ENCODE assay signal across 17 cellular contexts in genomic region chr4:52592287-52592686, GRCh38.
DNase-seq lines count a peak whose midpoint lies in the region; ATAC-seq, FAIRE-seq and TF ChIP-seq lines count a peak whose summit lies in the region.
"Had no signal": no experiment of that assay in that cellular context is flagged by ENCODE, and none has a peak within 500 bp of the region (broad histone marks: within the 10 kb centered on the region; RNA-seq: fewer than 3 reads in every experiment).

No MANE protein-coding gene starts in this region.

- 98% methylated on average over 3 of the region's 3 CpGs for WGBS in HepG2 (ENCODE audit: low lambda C conversion rate)
- WGBS in right lobe of liver (ENCODE audit: insufficient coverage, low coverage, low lambda C conversion rate, missing lambda C conversion rate), result 91% methylated on average over 3 of the region's 3 CpGs
- 88% methylated on average over 3 of the region's 3 CpGs; no CpG with 5 or more reads in 1 of the 2 experiments for WGBS in H1 (ENCODE audit: extremely low coverage in 1 of 2, insufficient coverage in 1 of 2, insufficient read length in 1 of 2, insufficient replicate concordance in 2 of 2, low coverage in 1 of 2, low lambda C conversion rate in 2 of 2, missing lambda C conversion rate in 1 of 2), 2 experiments

- H3K79me1 ChIP-seq in H1 (ENCODE audit: low read depth, low read length), result no peaks in the 10 kb centered on the region

- BruUV-seq in HepG2 (replicated peaks; lab: Mats Ljungman, UMichigan), result no TSS peak

- no peak overlapping the region for H2BK5ac ChIP-seq in H1 (ENCODE audit: low read depth, low read length)

- H3K27me3 Mint-ChIP-seq in T-helper 17 cell, result no peaks in the 10 kb centered on the region
- no peaks in the 10 kb centered on the region for H3K27me3 Mint-ChIP-seq in CD8-positive, alpha-beta T cell (ENCODE audit: low read depth)

- no peak overlapping the region for H3K23ac ChIP-seq in H1 (ENCODE audit: insufficient read length)

- H3K4me1 ChIP-seq in HepG2 (ENCODE audit: insufficient read depth, low read length) (peaks cover 8% of the 10 kb centered on the region), right lobe of liver (no peaks in the 10 kb centered on the region), H1 (replicated peaks in 1 of 4; ENCODE audit: control insufficient read depth in 3 of 4, insufficient read depth in 4 of 4, low read length in 3 of 4) (no peaks in the 10 kb centered on the region)
- H3K4me1 ChIP-seq in CD8-positive, alpha-beta T cell (ENCODE audit: insufficient read depth, low read length), result peaks cover 7% of the 10 kb centered on the region

- TF ChIP-seq EP300 in HepG2 (IDR thresholded peaks at IDR 0.05; ENCODE audit: low read depth in 2 of 2, low read length in 2 of 2), result no peak
- no peak for TF ChIP-seq EP300 in HepG2 (CRISPR knock-in tag; IDR thresholded peaks at IDR 0.05; ENCODE audit: borderline replicate concordance)
- no peak for TF ChIP-seq EP300 in H1 (IDR thresholded peaks at IDR 0.05; ENCODE audit: borderline replicate concordance in 1 of 2, low read depth in 2 of 2, low read length in 2 of 2)

- no peak overlapping the region for H2AK5ac ChIP-seq in H1 (ENCODE audit: low read depth, low read length)

- no peak overlapping the region for H4K8ac ChIP-seq in H1 (ENCODE audit: extremely low read depth, insufficient read depth, low read length)

- H3K56ac ChIP-seq in H1 (replicated peaks; ENCODE audit: insufficient read length, low read depth, low read length), result no peak overlapping the region

- peak overlapping the region; percentile 74 for H3K27ac Mint-ChIP-seq in T-helper 17 cell
- H3K27ac Mint-ChIP-seq in stimulated activated effector memory CD8-positive, alpha-beta T cell treated with anti-CD3 and anti-CD28 coated beads, Interleukin-12 subunit alpha, Interleukin-12 subunit beta, amount 100 ng/mL, for 72 hours, result peak overlapping the region; percentile 23
- no peak overlapping the region for H3K27ac Mint-ChIP-seq in CD8-positive, alpha-beta T cell
- H3K27ac Mint-ChIP-seq: CD4-positive, CD25-positive, alpha-beta regulatory T cell had no signal

- FAIRE-seq in HepG2 (lab: Jason Lieb, UNC) (no peak), H1 (lab: Jason Lieb, UNC) (no peak)
- FAIRE-seq: GM12878, GM18507, HTR-8/SVneo had no signal

- TF ChIP-seq RAD21 in HepG2 (CRISPR knock-in tag; IDR thresholded peaks at IDR 0.05) (no peak), H1 (IDR thresholded peaks at IDR 0.05 in 1 of 2, conservative IDR thresholded peaks at IDR 0.05 in 1 of 2; ENCODE audit: low read depth in 2 of 2, low read length in 2 of 2) (no peak)

- no peak overlapping the region for H3K4me3 Mint-ChIP-seq in T-helper 17 cell
- no peak overlapping the region for H3K4me3 Mint-ChIP-seq in stimulated activated effector memory CD8-positive, alpha-beta T cell treated with anti-CD3 and anti-CD28 coated beads, Interleukin-12 subunit alpha, Interleukin-12 subunit beta, amount 100 ng/mL, for 72 hours
- no peak overlapping the region for H3K4me3 Mint-ChIP-seq in CD8-positive, alpha-beta T cell
- H3K4me3 Mint-ChIP-seq: CD4-positive, CD25-positive, alpha-beta regulatory T cell; H9 had no signal

- POLR2A ChIA-PET in HepG2 (lab: Yijun Ruan, JAX) (no interaction called here), H1 (lab: Charles Lee; ENCODE audit: partially characterized antibody) (interaction anchor here (0.6 to 1.1 kb wide), 3 partner anchors 25 to 128 kb away, joined by 3 to 4 read pairs (median 3); no protein-coding TSS in a partner anchor)
- POLR2A ChIA-PET in CD8-positive, alpha-beta T cell (lab: Charles Lee), result no interaction called here

- H2BK120ac ChIP-seq in H1 (replicated peaks; ENCODE audit: low read depth, low read length), result no peak overlapping the region

- H3K36me3 Mint-ChIP-seq in T-helper 17 cell (ENCODE audit: low read depth), result peaks cover 2% of the 10 kb centered on the region
- H3K36me3 Mint-ChIP-seq in stimulated activated effector memory CD8-positive, alpha-beta T cell treated with anti-CD3 and anti-CD28 coated beads, Interleukin-12 subunit alpha, Interleukin-12 subunit beta, amount 100 ng/mL, for 72 hours, result peaks cover 12% of the 10 kb centered on the region
- peaks cover 15% of the 10 kb centered on the region for H3K36me3 Mint-ChIP-seq in CD8-positive, alpha-beta T cell
- H3K36me3 Mint-ChIP-seq: CD4-positive, CD25-positive, alpha-beta regulatory T cell had no signal

- H3K9me3 ChIP-seq in HepG2 (ENCODE audit: low read length) (no peaks in the 10 kb centered on the region), right lobe of liver (no peaks in the 10 kb centered on the region), T-helper 17 cell (ENCODE audit: control insufficient read depth, low read length, poor library complexity, severe bottlenecking) (no peaks in the 10 kb centered on the region), H1 (ENCODE audit: insufficient read depth in 2 of 2, low read depth in 1 of 2, low read length in 1 of 2) (no peaks in the 10 kb centered on the region)
- H3K9me3 ChIP-seq in CD8-positive, alpha-beta T cell (ENCODE audit: low read length), result no peaks in the 10 kb centered on the region
- H3K9me3 ChIP-seq: BLaER1 treated with 17β-estradiol and CSF1 and Interleukin-3, amounts not matched to agents 10 nM and 100 nM had no signal

- no peak for TF ChIP-seq CTCF in HepG2 (CRISPR knock-in tag; IDR thresholded peaks at IDR 0.05)
- TF ChIP-seq CTCF in right lobe of liver (IDR thresholded peaks at IDR 0.05), result no peak
- TF ChIP-seq CTCF in H1 (IDR thresholded peaks at IDR 0.05; ENCODE audit: control extremely low read depth in 1 of 3, insufficient read depth in 1 of 3, low read depth in 1 of 3, low read length in 3 of 3), result no peak
- TF ChIP-seq CTCF in CD8-positive, alpha-beta T cell (IDR thresholded peaks at IDR 0.05), result no peak

- H3K18ac ChIP-seq in H1 (ENCODE audit: extremely low read depth, low read length), result no peak overlapping the region

- ATAC-seq in HepG2 (no peak), right lobe of liver (no peak), T-helper 17 cell (no peak), GM21576 (IDR thresholded peaks at IDR 0.05; ENCODE audit: unreplicated experiment) (no peak)
- ATAC-seq in stimulated activated effector memory CD8-positive, alpha-beta T cell treated with anti-CD3 and anti-CD28 coated beads, Interleukin-12 subunit alpha, Interleukin-12 subunit beta, amount 100 ng/mL, for 72 hours, result no peak
- ATAC-seq in CD8-positive, alpha-beta T cell, result no peak
- ATAC-seq: GM12878 had no signal

- H2AFZ ChIP-seq in HepG2 (ENCODE audit: low read length), result no peak overlapping the region
- H2AFZ ChIP-seq in H1 (ENCODE audit: low read length), result no peak overlapping the region

- H3K36me3 ChIP-seq in HepG2 (replicated peaks in 1 of 2; ENCODE audit: control insufficient read depth in 1 of 2, insufficient read depth in 2 of 2, low read length in 2 of 2) (peaks cover 0 to 5% of the 10 kb centered on the region in 2 experiments; a peak in 3 of 5 replicates), right lobe of liver (peaks cover 0 to 9% (median under 1%) of the 10 kb centered on the region in 4 donors), H1 (ENCODE audit: control insufficient read depth in 2 of 4, insufficient read depth in 4 of 4, low read length in 3 of 4) (peaks cover under 1 to 28% (median 13%) of the 10 kb centered on the region in 4 experiments; a peak in 6 of 8 replicates)
- H3K36me3 ChIP-seq in CD8-positive, alpha-beta T cell (ENCODE audit: insufficient read depth, low read length), result no peaks in the 10 kb centered on the region

- H4K20me1 ChIP-seq in HepG2 (ENCODE audit: insufficient read depth, low read length), result no peaks in the 10 kb centered on the region
- no peaks in the 10 kb centered on the region for H4K20me1 ChIP-seq in H1 (replicated peaks in 1 of 2; ENCODE audit: control insufficient read depth in 1 of 2, insufficient read depth in 2 of 2, low read length in 2 of 2)
- H4K20me1 ChIP-seq: BLaER1 treated with 17β-estradiol and CSF1 and Interleukin-3, amounts not matched to agents 10 nM and 100 nM had no signal

- H3K9me3 Mint-ChIP-seq in stimulated activated effector memory CD8-positive, alpha-beta T cell treated with anti-CD3 and anti-CD28 coated beads, Interleukin-12 subunit alpha, Interleukin-12 subunit beta, amount 100 ng/mL, for 72 hours, result no peaks in the 10 kb centered on the region
- no peaks in the 10 kb centered on the region for H3K9me3 Mint-ChIP-seq in CD8-positive, alpha-beta T cell
- H3K9me3 Mint-ChIP-seq: CD4-positive, CD25-positive, alpha-beta regulatory T cell; H9 had no signal

- H3K14ac ChIP-seq in H1 (ENCODE audit: insufficient read length), result no peak overlapping the region

- H3K23me2 ChIP-seq in H1 (ENCODE audit: low read depth, low read length), result no peaks in the 10 kb centered on the region

- TF ChIP-seq POLR2A in HepG2 (IDR thresholded peaks at IDR 0.05; ENCODE audit: insufficient read depth in 1 of 2, low read depth in 2 of 2, low read length in 2 of 2), result no peak
- no peak for TF ChIP-seq POLR2A in right lobe of liver (IDR thresholded peaks at IDR 0.05)
- no peak for TF ChIP-seq POLR2A in H1 (IDR thresholded peaks at IDR 0.05; ENCODE audit: control extremely low read depth in 1 of 2, low read depth in 2 of 2, low read length in 2 of 2)

- H3K4me3 ChIP-seq in HepG2 (replicated peaks in 1 of 3; ENCODE audit: insufficient read depth in 1 of 3, low read depth in 2 of 3, low read length in 3 of 3), result no peak overlapping the region
- no peak overlapping the region for H3K4me3 ChIP-seq in right lobe of liver
- no peak overlapping the region for H3K4me3 ChIP-seq in H1 (ENCODE audit: extremely low read depth in 1 of 4, insufficient read depth in 2 of 4, low read depth in 3 of 4, low read length in 4 of 4)
- H3K4me3 ChIP-seq in CD8-positive, alpha-beta T cell (ENCODE audit: low read depth, low read length), result no peak overlapping the region
- H3K4me3 ChIP-seq: BLaER1 treated with 17β-estradiol and CSF1 and Interleukin-3, amounts not matched to agents 10 nM and 100 nM; GM12878 had no signal

- H3K79me2 ChIP-seq in HepG2 (ENCODE audit: insufficient read depth, low read length) (no peaks in the 10 kb centered on the region), H1 (ENCODE audit: control insufficient read depth in 1 of 2, insufficient read depth in 2 of 2, low read length in 2 of 2) (no peaks in the 10 kb centered on the region)

- intact Hi-C loops in HepG2 (cut with micrococcal nuclease; ENCODE audit: unreplicated experiment) (no loop called here), right lobe of liver (cut with DNase I) (no loop called here)
- intact Hi-C loops in CD8-positive, alpha-beta T cell (cut with DNase I, micrococcal nuclease), result no loop called here

- H4K5ac ChIP-seq in H1 (ENCODE audit: insufficient read length, low read depth, low read length), result no peak overlapping the region

- no peak for DNase-seq in HepG2 (ENCODE audit: low spot score)
- no peak for DNase-seq in right lobe of liver
- no peak for DNase-seq in T-helper 17 cell
- no peak for DNase-seq in H1 (ENCODE audit: low read depth in 1 of 2, low spot score in 2 of 2)
- no peak for DNase-seq in stimulated activated effector memory CD8-positive, alpha-beta T cell treated with anti-CD3 and anti-CD28 coated beads, Interleukin-12 subunit alpha, Interleukin-12 subunit beta, amount 100 ng/mL, for 72 hours (ENCODE audit: low spot score in 2 of 2)
- no peak for DNase-seq in NCI-H146 treated with DMSO at 0.1 percent for 48 hours (lab: John Stamatoyannopoulos, UW; ENCODE audit: unreplicated experiment)
- no peak for DNase-seq in CD8-positive, alpha-beta T cell
- DNase-seq: ACHN; CD4-positive, CD25-positive, alpha-beta regulatory T cell; DMS79; H9; KBM-7 had no signal

- no peaks in the 10 kb centered on the region for H3K27me3 ChIP-seq in HepG2 (ENCODE audit: control insufficient read depth in 1 of 2, insufficient read depth in 2 of 2, low read length in 2 of 2)
- no peaks in the 10 kb centered on the region for H3K27me3 ChIP-seq in right lobe of liver
- H3K27me3 ChIP-seq in H1 (replicated peaks in 1 of 4; ENCODE audit: control insufficient read depth in 3 of 4, extremely low read depth in 1 of 4, insufficient read depth in 3 of 4, low read length in 3 of 4), result no peaks in the 10 kb centered on the region
- H3K27me3 ChIP-seq in CD8-positive, alpha-beta T cell (ENCODE audit: insufficient read depth, low read length), result no peaks in the 10 kb centered on the region
- H3K27me3 ChIP-seq: BLaER1 treated with 17β-estradiol and CSF1 and Interleukin-3, amounts not matched to agents 10 nM and 100 nM had no signal

- H3K9ac ChIP-seq in HepG2 (ENCODE audit: insufficient read depth, low read depth, low read length) (no peak overlapping the region), H1 (replicated peaks in 1 of 4; ENCODE audit: extremely low read depth in 1 of 4, low read depth in 3 of 4, low read length in 3 of 4) (no peak overlapping the region)
- H3K9ac ChIP-seq: BLaER1 treated with 17β-estradiol and CSF1 and Interleukin-3, amounts not matched to agents 10 nM and 100 nM had no signal

- no peak overlapping the region for H3K27ac ChIP-seq in HepG2 (ENCODE audit: extremely low read length, insufficient read depth, low read length)
- H3K27ac ChIP-seq in right lobe of liver, result no peak overlapping the region
- H3K27ac ChIP-seq in H1 (ENCODE audit: low read depth, low read length), result no peak overlapping the region
- no peak overlapping the region for H3K27ac ChIP-seq in CD8-positive, alpha-beta T cell (ENCODE audit: low read depth, low read length)
- H3K27ac ChIP-seq: BLaER1 treated with 17β-estradiol and CSF1 and Interleukin-3, amounts not matched to agents 10 nM and 100 nM had no signal

- no peak overlapping the region for H2BK15ac ChIP-seq in H1 (ENCODE audit: low read length)

- H2BK12ac ChIP-seq in H1 (ENCODE audit: low read depth, low read length), result no peak overlapping the region

- in situ Hi-C loops in HepG2 (cut with HindIII; ENCODE audit: extremely low pct_ligation_motif_present, low pct_unique_long_range_greater_than_20kb), result no loop called here

- H4K91ac ChIP-seq in H1 (replicated peaks; ENCODE audit: insufficient read length, low read length), result no peak overlapping the region

- H2BK20ac ChIP-seq in H1 (ENCODE audit: low read length), result no peak overlapping the region

- no peak overlapping the region for H3K4ac ChIP-seq in H1 (replicated peaks; ENCODE audit: insufficient read length, low read depth, low read length)

- H3K4me2 ChIP-seq in HepG2 (ENCODE audit: low read depth, low read length) (no peak overlapping the region), H1 (ENCODE audit: insufficient read depth in 1 of 2, low read depth in 2 of 2, low read length in 2 of 2) (no peak overlapping the region)
- H3K4me2 ChIP-seq: BLaER1 treated with 17β-estradiol and CSF1 and Interleukin-3, amounts not matched to agents 10 nM and 100 nM had no signal

- CTCF ChIA-PET in HepG2 (lab: Yijun Ruan, JAX; ENCODE audit: low intra/inter-chr PET ratio, low total read pairs) (no interaction called here), H1 (lab: Charles Lee; ENCODE audit: partially characterized antibody) (interaction anchor here (1.3 to 6.6 kb wide), 5 partner anchors 11 to 390 kb away, joined by 3 to 54 read pairs (median 6); no protein-coding TSS in a partner anchor)
- CTCF ChIA-PET in CD8-positive, alpha-beta T cell (lab: Charles Lee), result no interaction called here

- peaks cover 25% of the 10 kb centered on the region for H3K4me1 Mint-ChIP-seq in T-helper 17 cell
- peaks cover 17% of the 10 kb centered on the region for H3K4me1 Mint-ChIP-seq in stimulated activated effector memory CD8-positive, alpha-beta T cell treated with anti-CD3 and anti-CD28 coated beads, Interleukin-12 subunit alpha, Interleukin-12 subunit beta, amount 100 ng/mL, for 72 hours
- peaks cover 10% of the 10 kb centered on the region for H3K4me1 Mint-ChIP-seq in CD8-positive, alpha-beta T cell (ENCODE audit: low read depth)

Comparison
In these comparisons a context has a peak if more than half of its experiments do, and no peak if none do; other contexts are left out.
1. Of the 41 proteins assayed by ChIP-seq in both HepG2 and H1: peak only in HepG2: none; only in H1: ATF3, CHD2, CREB1 and POLR2AphosphoS5; in both: CEBPB; in neither: 36.